1 cellular context compared by ENCODE assay signal in the genomic region with DNA sequence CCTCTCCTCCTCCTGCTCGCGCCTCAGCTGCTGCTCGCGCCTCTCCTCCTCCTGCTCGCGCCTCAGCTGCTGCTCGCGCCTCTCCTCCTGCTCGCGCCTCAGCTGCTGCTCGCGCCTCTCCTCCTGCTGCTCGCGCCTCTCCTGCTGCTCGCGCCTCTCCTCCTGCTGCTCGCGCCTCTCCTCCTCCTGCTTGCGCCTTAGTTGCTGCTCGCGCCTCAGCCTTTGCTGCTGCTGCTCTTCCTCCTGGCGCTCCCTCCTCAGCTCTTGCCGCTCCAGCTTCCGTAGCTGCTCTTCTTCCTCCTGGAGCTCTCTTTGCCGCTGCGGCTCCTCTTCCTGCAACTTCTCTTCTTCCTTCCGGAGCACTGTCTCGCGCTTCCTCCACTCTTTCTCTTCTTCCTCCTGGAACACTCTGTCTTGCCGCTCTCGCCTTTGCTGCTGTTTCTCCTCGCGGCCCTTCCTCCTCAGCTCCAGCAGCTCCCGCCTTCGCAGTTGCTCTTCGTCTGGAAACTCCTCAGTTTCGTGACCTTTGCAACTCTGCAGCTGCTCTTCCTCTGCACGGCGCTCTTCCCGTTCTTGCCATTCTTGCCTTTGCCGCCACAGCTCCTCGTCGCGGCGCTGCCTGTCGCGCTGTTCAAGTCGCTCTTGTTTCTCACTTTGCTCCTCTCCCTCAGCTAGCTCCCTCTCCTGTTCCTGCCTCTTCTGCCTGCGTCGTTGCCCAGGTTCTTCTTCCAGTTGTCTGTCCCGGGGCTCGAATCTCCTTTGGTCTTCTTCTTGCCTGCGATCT.
TF ChIP-seq lines count a peak whose summit lies in the region.

No MANE protein-coding gene starts in this region.

TF ChIP-seq in HEK293, 187 proteins besides CTCF, POLR2A, EP300 and RAD21 (continued from another document and continues in another):
- TF ChIP-seq, protein P1, sequence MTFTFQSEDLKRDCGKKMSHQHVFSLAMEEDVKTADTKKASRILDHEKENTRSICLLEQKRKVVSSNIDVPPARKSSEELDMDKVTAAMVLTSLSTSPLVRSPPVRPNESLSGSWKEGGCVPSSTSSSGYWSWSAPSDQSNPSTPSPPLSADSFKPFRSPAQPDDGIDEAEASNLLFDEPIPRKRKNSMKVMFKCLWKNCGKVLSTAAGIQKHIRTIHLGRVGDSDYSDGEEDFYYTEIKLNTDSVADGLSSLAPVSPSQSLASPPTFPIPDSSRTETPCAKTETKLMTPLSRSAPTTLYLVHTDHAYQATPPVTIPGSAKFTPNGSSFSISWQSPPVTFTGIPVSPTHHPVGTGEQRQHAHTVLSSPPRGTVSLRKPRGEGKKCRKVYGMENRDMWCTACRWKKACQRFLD (tag by site-specific recombination; IDR thresholded peaks at IDR 0.05), result no peak
- TF ChIP-seq ZNF416 (tag by site-specific recombination; IDR thresholded peaks at IDR 0.05) (no peak), KLF8 (tag by site-specific recombination; IDR thresholded peaks at IDR 0.05) (no peak), KLF10 (tag by site-specific recombination; IDR thresholded peaks at IDR 0.05) (no peak), ZNF274 (IDR thresholded peaks at IDR 0.05; ENCODE audit: low read length) (no peak), ZNF274 (tag by site-specific recombination; IDR thresholded peaks at IDR 0.05; ENCODE audit: borderline replicate concordance) (no peak), ZNF394 (tag by site-specific recombination; IDR thresholded peaks at IDR 0.05; ENCODE audit: borderline replicate concordance) (peak; percentile 89), ZNF157 (tag by site-specific recombination; IDR thresholded peaks at IDR 0.05) (peak; percentile 25; the same call in 1 of the 2 replicates), ZNF426 (tag by site-specific recombination; IDR thresholded peaks at IDR 0.05) (no peak), ZNF112 (tag by site-specific recombination; IDR thresholded peaks at IDR 0.05) (no peak), OSR2 (tag by site-specific recombination; IDR thresholded peaks at IDR 0.05) (no peak), ZNF747 (tag by site-specific recombination; IDR thresholded peaks at IDR 0.05) (no peak), ZFP41 (tag by site-specific recombination; IDR thresholded peaks at IDR 0.05; ENCODE audit: borderline replicate concordance) (no peak), ZNF544 (tag by site-specific recombination; IDR thresholded peaks at IDR 0.05) (no peak), RBAK (tag by site-specific recombination; IDR thresholded peaks at IDR 0.05) (no peak), ZNF37A (tag by site-specific recombination; IDR thresholded peaks at IDR 0.05) (no peak), BCL11A (tag by site-specific recombination; IDR thresholded peaks at IDR 0.05; ENCODE audit: low read depth) (no peak), ZNF221 (tag by site-specific recombination; IDR thresholded peaks at IDR 0.05; ENCODE audit: borderline replicate concordance) (no peak), GLIS2 (tag by site-specific recombination; IDR thresholded peaks at IDR 0.05) (no peak), KLF9 (tag by site-specific recombination; IDR thresholded peaks at IDR 0.05; ENCODE audit: low read depth) (no peak), ZNF830 (tag by site-specific recombination; IDR thresholded peaks at IDR 0.05; ENCODE audit: low read depth) (no peak), ZNF138 (tag by site-specific recombination; IDR thresholded peaks at IDR 0.05; ENCODE audit: borderline replicate concordance) (no peak), ZBTB17 (tag by site-specific recombination; IDR thresholded peaks at IDR 0.05) (peak; percentile 69), SETDB1 (IDR thresholded peaks at IDR 0.05; ENCODE audit: insufficient read length, low read length) (no peak), ZNF155 (tag by site-specific recombination; IDR thresholded peaks at IDR 0.05) (no peak), ZNF19 (tag by site-specific recombination; IDR thresholded peaks at IDR 0.05; ENCODE audit: low read depth) (no peak), ZNF677 (tag by site-specific recombination; IDR thresholded peaks at IDR 0.05) (no peak), ZNF510 (tag by site-specific recombination; IDR thresholded peaks at IDR 0.05; ENCODE audit: insufficient replicate concordance) (no peak), ZNF16 (tag by site-specific recombination; IDR thresholded peaks at IDR 0.05; ENCODE audit: low read depth) (no peak), ZFP69B (tag by site-specific recombination; IDR thresholded peaks at IDR 0.05) (no peak; the same call in 1 of the 2 replicates), ZNF391 (tag by site-specific recombination; IDR thresholded peaks at IDR 0.05; ENCODE audit: borderline replicate concordance, low read depth) (no peak), ZNF433 (tag by site-specific recombination; IDR thresholded peaks at IDR 0.05; ENCODE audit: low read depth) (no peak), ZBTB48 (tag by site-specific recombination; IDR thresholded peaks at IDR 0.05) (no peak), ZBTB1 (tag by site-specific recombination; IDR thresholded peaks at IDR 0.05) (no peak), ZNF266 (tag by site-specific recombination; IDR thresholded peaks at IDR 0.05; ENCODE audit: low read depth) (no peak), ZNF585B (tag by site-specific recombination; IDR thresholded peaks at IDR 0.05) (no peak)
- TF ChIP-seq, protein P2, sequence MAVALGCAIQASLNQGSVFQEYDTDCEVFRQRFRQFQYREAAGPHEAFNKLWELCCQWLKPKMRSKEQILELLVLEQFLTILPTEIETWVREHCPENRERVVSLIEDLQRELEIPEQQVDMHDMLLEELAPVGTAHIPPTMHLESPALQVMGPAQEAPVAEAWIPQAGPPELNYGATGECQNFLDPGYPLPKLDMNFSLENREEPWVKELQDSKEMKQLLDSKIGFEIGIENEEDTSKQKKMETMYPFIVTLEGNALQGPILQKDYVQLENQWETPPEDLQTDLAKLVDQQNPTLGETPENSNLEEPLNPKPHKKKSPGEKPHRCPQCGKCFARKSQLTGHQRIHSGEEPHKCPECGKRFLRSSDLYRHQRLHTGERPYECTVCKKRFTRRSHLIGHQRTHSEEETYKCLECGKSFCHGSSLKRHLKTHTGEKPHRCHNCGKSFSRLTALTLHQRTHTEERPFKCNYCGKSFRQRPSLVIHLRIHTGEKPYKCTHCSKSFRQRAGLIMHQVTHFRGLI (tag by site-specific recombination; IDR thresholded peaks at IDR 0.05), result no peak
- TF ChIP-seq, protein P3, sequence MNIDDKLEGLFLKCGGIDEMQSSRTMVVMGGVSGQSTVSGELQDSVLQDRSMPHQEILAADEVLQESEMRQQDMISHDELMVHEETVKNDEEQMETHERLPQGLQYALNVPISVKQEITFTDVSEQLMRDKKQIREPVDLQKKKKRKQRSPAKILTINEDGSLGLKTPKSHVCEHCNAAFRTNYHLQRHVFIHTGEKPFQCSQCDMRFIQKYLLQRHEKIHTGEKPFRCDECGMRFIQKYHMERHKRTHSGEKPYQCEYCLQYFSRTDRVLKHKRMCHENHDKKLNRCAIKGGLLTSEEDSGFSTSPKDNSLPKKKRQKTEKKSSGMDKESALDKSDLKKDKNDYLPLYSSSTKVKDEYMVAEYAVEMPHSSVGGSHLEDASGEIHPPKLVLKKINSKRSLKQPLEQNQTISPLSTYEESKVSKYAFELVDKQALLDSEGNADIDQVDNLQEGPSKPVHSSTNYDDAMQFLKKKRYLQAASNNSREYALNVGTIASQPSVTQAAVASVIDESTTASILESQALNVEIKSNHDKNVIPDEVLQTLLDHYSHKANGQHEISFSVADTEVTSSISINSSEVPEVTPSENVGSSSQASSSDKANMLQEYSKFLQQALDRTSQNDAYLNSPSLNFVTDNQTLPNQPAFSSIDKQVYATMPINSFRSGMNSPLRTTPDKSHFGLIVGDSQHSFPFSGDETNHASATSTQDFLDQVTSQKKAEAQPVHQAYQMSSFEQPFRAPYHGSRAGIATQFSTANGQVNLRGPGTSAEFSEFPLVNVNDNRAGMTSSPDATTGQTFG (tag by site-specific recombination; IDR thresholded peaks at IDR 0.05; ENCODE audit: borderline replicate concordance), result no peak
- TF ChIP-seq, protein P4, sequence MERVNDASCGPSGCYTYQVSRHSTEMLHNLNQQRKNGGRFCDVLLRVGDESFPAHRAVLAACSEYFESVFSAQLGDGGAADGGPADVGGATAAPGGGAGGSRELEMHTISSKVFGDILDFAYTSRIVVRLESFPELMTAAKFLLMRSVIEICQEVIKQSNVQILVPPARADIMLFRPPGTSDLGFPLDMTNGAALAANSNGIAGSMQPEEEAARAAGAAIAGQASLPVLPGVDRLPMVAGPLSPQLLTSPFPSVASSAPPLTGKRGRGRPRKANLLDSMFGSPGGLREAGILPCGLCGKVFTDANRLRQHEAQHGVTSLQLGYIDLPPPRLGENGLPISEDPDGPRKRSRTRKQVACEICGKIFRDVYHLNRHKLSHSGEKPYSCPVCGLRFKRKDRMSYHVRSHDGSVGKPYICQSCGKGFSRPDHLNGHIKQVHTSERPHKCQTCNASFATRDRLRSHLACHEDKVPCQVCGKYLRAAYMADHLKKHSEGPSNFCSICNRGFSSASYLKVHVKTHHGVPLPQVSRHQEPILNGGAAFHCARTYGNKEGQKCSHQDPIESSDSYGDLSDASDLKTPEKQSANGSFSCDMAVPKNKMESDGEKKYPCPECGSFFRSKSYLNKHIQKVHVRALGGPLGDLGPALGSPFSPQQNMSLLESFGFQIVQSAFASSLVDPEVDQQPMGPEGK (tag by site-specific recombination; IDR thresholded peaks at IDR 0.05), result no peak
- TF ChIP-seq, protein P5, sequence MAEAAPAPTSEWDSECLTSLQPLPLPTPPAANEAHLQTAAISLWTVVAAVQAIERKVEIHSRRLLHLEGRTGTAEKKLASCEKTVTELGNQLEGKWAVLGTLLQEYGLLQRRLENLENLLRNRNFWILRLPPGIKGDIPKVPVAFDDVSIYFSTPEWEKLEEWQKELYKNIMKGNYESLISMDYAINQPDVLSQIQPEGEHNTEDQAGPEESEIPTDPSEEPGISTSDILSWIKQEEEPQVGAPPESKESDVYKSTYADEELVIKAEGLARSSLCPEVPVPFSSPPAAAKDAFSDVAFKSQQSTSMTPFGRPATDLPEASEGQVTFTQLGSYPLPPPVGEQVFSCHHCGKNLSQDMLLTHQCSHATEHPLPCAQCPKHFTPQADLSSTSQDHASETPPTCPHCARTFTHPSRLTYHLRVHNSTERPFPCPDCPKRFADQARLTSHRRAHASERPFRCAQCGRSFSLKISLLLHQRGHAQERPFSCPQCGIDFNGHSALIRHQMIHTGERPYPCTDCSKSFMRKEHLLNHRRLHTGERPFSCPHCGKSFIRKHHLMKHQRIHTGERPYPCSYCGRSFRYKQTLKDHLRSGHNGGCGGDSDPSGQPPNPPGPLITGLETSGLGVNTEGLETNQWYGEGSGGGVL (tag by site-specific recombination; IDR thresholded peaks at IDR 0.05), result 0 out of 2 replicates have a peak, but pooled peaks have one; percentile 8
- TF ChIP-seq, protein P6, sequence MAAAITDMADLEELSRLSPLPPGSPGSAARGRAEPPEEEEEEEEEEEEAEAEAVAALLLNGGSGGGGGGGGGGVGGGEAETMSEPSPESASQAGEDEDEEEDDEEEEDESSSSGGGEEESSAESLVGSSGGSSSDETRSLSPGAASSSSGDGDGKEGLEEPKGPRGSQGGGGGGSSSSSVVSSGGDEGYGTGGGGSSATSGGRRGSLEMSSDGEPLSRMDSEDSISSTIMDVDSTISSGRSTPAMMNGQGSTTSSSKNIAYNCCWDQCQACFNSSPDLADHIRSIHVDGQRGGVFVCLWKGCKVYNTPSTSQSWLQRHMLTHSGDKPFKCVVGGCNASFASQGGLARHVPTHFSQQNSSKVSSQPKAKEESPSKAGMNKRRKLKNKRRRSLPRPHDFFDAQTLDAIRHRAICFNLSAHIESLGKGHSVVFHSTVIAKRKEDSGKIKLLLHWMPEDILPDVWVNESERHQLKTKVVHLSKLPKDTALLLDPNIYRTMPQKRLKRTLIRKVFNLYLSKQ (tag by site-specific recombination; IDR thresholded peaks at IDR 0.05; ENCODE audit: borderline replicate concordance), result no peak
- TF ChIP-seq, protein P7, sequence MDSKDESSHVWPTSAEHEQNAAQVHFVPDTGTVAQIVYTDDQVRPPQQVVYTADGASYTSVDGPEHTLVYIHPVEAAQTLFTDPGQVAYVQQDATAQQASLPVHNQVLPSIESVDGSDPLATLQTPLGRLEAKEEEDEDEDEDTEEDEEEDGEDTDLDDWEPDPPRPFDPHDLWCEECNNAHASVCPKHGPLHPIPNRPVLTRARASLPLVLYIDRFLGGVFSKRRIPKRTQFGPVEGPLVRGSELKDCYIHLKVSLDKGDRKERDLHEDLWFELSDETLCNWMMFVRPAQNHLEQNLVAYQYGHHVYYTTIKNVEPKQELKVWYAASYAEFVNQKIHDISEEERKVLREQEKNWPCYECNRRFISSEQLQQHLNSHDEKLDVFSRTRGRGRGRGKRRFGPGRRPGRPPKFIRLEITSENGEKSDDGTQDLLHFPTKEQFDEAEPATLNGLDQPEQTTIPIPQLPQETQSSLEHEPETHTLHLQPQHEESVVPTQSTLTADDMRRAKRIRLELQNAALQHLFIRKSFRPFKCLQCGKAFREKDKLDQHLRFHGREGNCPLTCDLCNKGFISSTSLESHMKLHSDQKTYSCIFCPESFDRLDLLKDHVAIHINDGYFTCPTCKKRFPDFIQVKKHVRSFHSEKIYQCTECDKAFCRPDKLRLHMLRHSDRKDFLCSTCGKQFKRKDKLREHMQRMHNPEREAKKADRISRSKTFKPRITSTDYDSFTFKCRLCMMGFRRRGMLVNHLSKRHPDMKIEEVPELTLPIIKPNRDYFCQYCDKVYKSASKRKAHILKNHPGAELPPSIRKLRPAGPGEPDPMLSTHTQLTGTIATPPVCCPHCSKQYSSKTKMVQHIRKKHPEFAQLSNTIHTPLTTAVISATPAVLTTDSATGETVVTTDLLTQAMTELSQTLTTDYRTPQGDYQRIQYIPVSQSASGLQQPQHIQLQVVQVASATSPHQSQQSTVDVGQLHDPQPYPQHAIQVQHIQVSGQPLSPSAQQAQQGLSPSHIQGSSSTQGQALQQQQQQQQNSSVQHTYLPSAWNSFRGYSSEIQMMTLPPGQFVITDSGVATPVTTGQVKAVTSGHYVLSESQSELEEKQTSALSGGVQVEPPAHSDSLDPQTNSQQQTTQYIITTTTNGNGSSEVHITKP (tag by site-specific recombination; IDR thresholded peaks at IDR 0.05), result no peak
- TF ChIP-seq, protein P8, sequence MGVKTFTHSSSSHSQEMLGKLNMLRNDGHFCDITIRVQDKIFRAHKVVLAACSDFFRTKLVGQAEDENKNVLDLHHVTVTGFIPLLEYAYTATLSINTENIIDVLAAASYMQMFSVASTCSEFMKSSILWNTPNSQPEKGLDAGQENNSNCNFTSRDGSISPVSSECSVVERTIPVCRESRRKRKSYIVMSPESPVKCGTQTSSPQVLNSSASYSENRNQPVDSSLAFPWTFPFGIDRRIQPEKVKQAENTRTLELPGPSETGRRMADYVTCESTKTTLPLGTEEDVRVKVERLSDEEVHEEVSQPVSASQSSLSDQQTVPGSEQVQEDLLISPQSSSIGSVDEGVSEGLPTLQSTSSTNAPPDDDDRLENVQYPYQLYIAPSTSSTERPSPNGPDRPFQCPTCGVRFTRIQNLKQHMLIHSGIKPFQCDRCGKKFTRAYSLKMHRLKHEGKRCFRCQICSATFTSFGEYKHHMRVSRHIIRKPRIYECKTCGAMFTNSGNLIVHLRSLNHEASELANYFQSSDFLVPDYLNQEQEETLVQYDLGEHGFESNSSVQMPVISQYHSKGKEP (tag by site-specific recombination; IDR thresholded peaks at IDR 0.05), result no peak
